In genomic region chr17:10114931-10115535, GRCh38 we compare ENCODE assay signal across 8 cellular contexts.
DNase-seq lines count a peak whose midpoint lies in the region; ATAC-seq and TF ChIP-seq lines count a peak whose summit lies in the region.

No MANE protein-coding gene starts in this region.

- peaks cover 33% of the 10 kb centered on the region for H3K4me1 ChIP-seq in mesendoderm (ENCODE audit: control insufficient read depth, low read depth, low read length)

- peak overlapping the region; percentile 33 for H2BK120ac ChIP-seq in mesendoderm (ENCODE audit: low read depth, low read length)

- H3K18ac ChIP-seq in mesendoderm (ENCODE audit: low read length) = peak overlapping the region; percentile 13

- ATAC-seq in GM18505 (IDR thresholded peaks at IDR 0.05; ENCODE audit: unreplicated experiment) = peak; percentile 53

- H4K5ac ChIP-seq in mesendoderm (ENCODE audit: low read length) = no peak overlapping the region

- no peaks in the 10 kb centered on the region for H3K27me3 ChIP-seq in HL-60 (ENCODE audit: insufficient read depth, poor library complexity, severe bottlenecking)
- no peaks in the 10 kb centered on the region for H3K27me3 ChIP-seq in mesendoderm (ENCODE audit: insufficient read depth, low read length, poor library complexity)

- no peak overlapping the region for H3K4me2 ChIP-seq in mesendoderm (ENCODE audit: low read length)

- no peaks in the 10 kb centered on the region for H3K79me1 ChIP-seq in mesendoderm (ENCODE audit: low read length)

- H2AK5ac ChIP-seq in mesendoderm (ENCODE audit: low read length) = no peak overlapping the region

- peak overlapping the region; percentile 80 for H3K27ac ChIP-seq in HL-60 (replicated peaks)
- peak overlapping the region; percentile 88 for H3K27ac ChIP-seq in cingulate gyrus (ENCODE audit: low read depth, low read length)
- H3K27ac ChIP-seq in mesendoderm (ENCODE audit: low read depth, low read length) = no peak overlapping the region

- peak overlapping the region; percentile 63 for H3K4ac ChIP-seq in mesendoderm (ENCODE audit: low read depth, low read length)

- H4K8ac ChIP-seq in mesendoderm (ENCODE audit: low read depth, low read length) = no peak overlapping the region

- TF ChIP-seq POLR2A in GM18505 (IDR thresholded peaks at IDR 0.05; ENCODE audit: borderline replicate concordance, extremely low read depth, insufficient read depth, insufficient read length) = no peak

- H3K4me3 ChIP-seq in HL-60 (replicated peaks; ENCODE audit: insufficient read depth, low read length) (no peak overlapping the region), mesendoderm (ENCODE audit: low read length) (no peak overlapping the region)

- WGBS in mesendoderm (ENCODE audit: extremely low coverage, insufficient coverage, low lambda C conversion rate) = no CpG with 5 or more reads among the region's 11 CpGs

- H2BK5ac ChIP-seq in mesendoderm (ENCODE audit: low read length) = no peak overlapping the region

- H2BK15ac ChIP-seq in mesendoderm (replicated peaks; ENCODE audit: low read depth) = no peak overlapping the region

- no peaks in the 10 kb centered on the region for H3K79me2 ChIP-seq in mesendoderm (ENCODE audit: control insufficient read depth, insufficient read depth, low read length)

- H3K56ac ChIP-seq in mesendoderm (ENCODE audit: low read length) = peak overlapping the region; percentile 67

- TF ChIP-seq CTCF in HL-60 (IDR thresholded peaks at IDR 0.05; ENCODE audit: insufficient read depth, low read length) = no peak

- H3K36me3 ChIP-seq in mesendoderm (ENCODE audit: control insufficient read depth, insufficient read depth, low read length) = no peaks in the 10 kb centered on the region

- no peak overlapping the region for H3K9ac ChIP-seq in mesendoderm (ENCODE audit: low read length)

- H3K23ac ChIP-seq in mesendoderm (ENCODE audit: low read length) = no peak overlapping the region

- DNase-seq in HL-60 (ENCODE audit: low read depth in 1 of 2, low spot score in 1 of 2) (peak; percentile 90 to 95), mesendoderm (peak; percentile 75), NCI-H446 (lab: John Stamatoyannopoulos, UW) (no peak), NCI-H1930 (lab: John Stamatoyannopoulos, UW) (no peak)
- DNase-seq in activated CD4-positive, alpha-beta T cell treated with anti-CD3 and anti-CD28 coated beads for 4 hours = peak; percentile 38 to 43
- DNase-seq in stimulated activated CD8-positive, alpha-beta memory T cell treated with anti-CD3 and anti-CD28 coated beads, Interleukin-4, amount 100 ng/mL, for 1 hour (ENCODE audit: low read depth in 2 of 2, low spot score in 1 of 2) = peak; percentile 53 to 57

Comparison
In these comparisons a context has a peak if more than half of its experiments do, and no peak if none do; other contexts are left out.
1. DNase-seq: peak in HL-60 (2 of 2), activated CD4-positive, alpha-beta T cell treated with anti-CD3 and anti-CD28 coated beads for 4 hours (2 of 2), mesendoderm (single experiment) and stimulated activated CD8-positive, alpha-beta memory T cell treated with anti-CD3 and anti-CD28 coated beads, Interleukin-4, amount 100 ng/mL, for 1 hour (2 of 2); none in NCI-H446 (0 of 2) and NCI-H1930 (0 of 2).